Comparison of ENCODE assay signal across 1 cellular context in the genomic region with DNA sequence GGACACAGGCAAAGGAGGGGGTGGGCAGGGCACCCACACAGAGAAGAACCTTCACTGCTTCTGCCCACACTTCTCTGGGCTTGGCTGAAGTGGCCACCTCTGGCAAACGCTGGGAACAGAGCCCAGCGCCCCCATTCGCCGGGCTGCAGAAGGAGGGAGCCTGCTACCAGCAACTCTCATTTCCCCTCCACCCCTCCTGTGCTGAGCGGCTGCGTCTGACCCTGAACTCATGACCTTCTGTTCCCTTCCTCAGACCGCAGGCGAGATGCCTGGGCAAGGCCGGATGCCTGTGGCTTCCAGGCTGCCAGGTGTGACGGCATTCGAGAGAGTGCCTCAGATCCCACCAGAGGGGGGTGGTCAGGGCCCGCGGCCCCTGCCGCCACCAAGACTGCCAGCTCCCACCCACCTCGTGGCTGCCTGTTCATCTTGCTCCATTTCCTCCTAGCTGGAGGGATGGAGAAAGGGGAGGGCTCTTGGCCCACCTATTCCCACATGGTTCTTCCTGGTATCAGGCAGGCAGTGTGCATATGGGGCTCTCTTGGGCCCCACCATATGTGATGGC.
TF ChIP-seq lines count a peak whose summit lies in the region.

No MANE protein-coding gene starts in this region.

TF ChIP-seq in GM12878, 131 proteins besides CTCF, POLR2A, EP300 and RAD21 (continued from another document and continues in another):
- TF ChIP-seq NFYA (IDR thresholded peaks at IDR 0.05; ENCODE audit: borderline replicate concordance, low read depth, low read length) (no peak), SP1 (IDR thresholded peaks at IDR 0.05; ENCODE audit: low read depth, low read length) (peak; percentile 90), ZNF217 (IDR thresholded peaks at IDR 0.05) (peak; percentile 65; the same call in 1 of the 2 replicates), RCOR1 (conservative IDR thresholded peaks at IDR 0.05; ENCODE audit: low read depth, low read length) (no peak), SREBF1 (IDR thresholded peaks at IDR 0.05; ENCODE audit: low read length) (no peak; the same call in 1 of the 2 replicates), NFIC (IDR thresholded peaks at IDR 0.05; ENCODE audit: low read depth, low read length) (no peak), ZNF24 (IDR thresholded peaks at IDR 0.05) (no peak), FOXK2 (IDR thresholded peaks at IDR 0.05) (no peak), HCFC1 (IDR thresholded peaks at IDR 0.05; ENCODE audit: low read length) (no peak), WRNIP1 (IDR thresholded peaks at IDR 0.05; ENCODE audit: borderline replicate concordance, low read depth, low read length) (no peak), NR2C2 (IDR thresholded peaks at IDR 0.05; ENCODE audit: borderline replicate concordance, control insufficient read depth, insufficient read length, low read depth) (no peak), BHLHE40 (IDR thresholded peaks at IDR 0.05; ENCODE audit: borderline replicate concordance in 1 of 2, low read depth in 2 of 2, low read length in 1 of 2) (peak; percentile 85 to 88), RFX5 (IDR thresholded peaks at IDR 0.05; ENCODE audit: low read depth, low read length) (0 out of 2 replicates have a peak, but pooled peaks have one; percentile 8), ETV6 (conservative IDR thresholded peaks at IDR 0.05 in 1 of 2, IDR thresholded peaks at IDR 0.05 in 1 of 2; ENCODE audit: borderline replicate concordance in 1 of 2, low read depth in 1 of 2) (peak in 1 of 2 experiments; percentile 84; a peak in 2 of 4 replicates), RBBP5 (conservative IDR thresholded peaks at IDR 0.05) (no peak), CEBPB (IDR thresholded peaks at IDR 0.05; ENCODE audit: borderline replicate concordance in 1 of 2, low read depth in 2 of 2, low read length in 2 of 2) (no peak), BMI1 (IDR thresholded peaks at IDR 0.05; ENCODE audit: borderline replicate concordance) (0 out of 2 replicates have a peak, but pooled peaks have one; percentile 48), SMAD1 (IDR thresholded peaks at IDR 0.05; ENCODE audit: low read depth, partially characterized antibody) (no peak), IKZF2 (IDR thresholded peaks at IDR 0.05) (peak; percentile 99), SMC3 (IDR thresholded peaks at IDR 0.05; ENCODE audit: borderline replicate concordance, low read length) (peak; percentile 39; the same call in 1 of the 2 replicates), SRF (IDR thresholded peaks at IDR 0.05; ENCODE audit: low read depth in 2 of 2, low read length in 2 of 2) (peak in 1 of 2 experiments; percentile 24; a peak in 1 of 4 replicates), FOS (IDR thresholded peaks at IDR 0.05; ENCODE audit: borderline replicate concordance, extremely low read depth, insufficient read length) (no peak), EED (IDR thresholded peaks at IDR 0.05; ENCODE audit: low read depth) (peak; percentile 96), MEF2B (IDR thresholded peaks at IDR 0.05; ENCODE audit: partially characterized antibody, poor library complexity, severe bottlenecking) (no peak)
- TF ChIP-seq, protein P1, sequence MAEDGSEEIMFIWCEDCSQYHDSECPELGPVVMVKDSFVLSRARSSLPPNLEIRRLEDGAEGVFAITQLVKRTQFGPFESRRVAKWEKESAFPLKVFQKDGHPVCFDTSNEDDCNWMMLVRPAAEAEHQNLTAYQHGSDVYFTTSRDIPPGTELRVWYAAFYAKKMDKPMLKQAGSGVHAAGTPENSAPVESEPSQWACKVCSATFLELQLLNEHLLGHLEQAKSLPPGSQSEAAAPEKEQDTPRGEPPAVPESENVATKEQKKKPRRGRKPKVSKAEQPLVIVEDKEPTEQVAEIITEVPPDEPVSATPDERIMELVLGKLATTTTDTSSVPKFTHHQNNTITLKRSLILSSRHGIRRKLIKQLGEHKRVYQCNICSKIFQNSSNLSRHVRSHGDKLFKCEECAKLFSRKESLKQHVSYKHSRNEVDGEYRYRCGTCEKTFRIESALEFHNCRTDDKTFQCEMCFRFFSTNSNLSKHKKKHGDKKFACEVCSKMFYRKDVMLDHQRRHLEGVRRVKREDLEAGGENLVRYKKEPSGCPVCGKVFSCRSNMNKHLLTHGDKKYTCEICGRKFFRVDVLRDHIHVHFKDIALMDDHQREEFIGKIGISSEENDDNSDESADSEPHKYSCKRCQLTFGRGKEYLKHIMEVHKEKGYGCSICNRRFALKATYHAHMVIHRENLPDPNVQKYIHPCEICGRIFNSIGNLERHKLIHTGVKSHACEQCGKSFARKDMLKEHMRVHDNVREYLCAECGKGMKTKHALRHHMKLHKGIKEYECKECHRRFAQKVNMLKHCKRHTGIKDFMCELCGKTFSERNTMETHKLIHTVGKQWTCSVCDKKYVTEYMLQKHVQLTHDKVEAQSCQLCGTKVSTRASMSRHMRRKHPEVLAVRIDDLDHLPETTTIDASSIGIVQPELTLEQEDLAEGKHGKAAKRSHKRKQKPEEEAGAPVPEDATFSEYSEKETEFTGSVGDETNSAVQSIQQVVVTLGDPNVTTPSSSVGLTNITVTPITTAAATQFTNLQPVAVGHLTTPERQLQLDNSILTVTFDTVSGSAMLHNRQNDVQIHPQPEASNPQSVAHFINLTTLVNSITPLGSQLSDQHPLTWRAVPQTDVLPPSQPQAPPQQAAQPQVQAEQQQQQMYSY (CRISPR knock-in tag; IDR thresholded peaks at IDR 0.05) = no peak
- TF ChIP-seq, protein P2, sequence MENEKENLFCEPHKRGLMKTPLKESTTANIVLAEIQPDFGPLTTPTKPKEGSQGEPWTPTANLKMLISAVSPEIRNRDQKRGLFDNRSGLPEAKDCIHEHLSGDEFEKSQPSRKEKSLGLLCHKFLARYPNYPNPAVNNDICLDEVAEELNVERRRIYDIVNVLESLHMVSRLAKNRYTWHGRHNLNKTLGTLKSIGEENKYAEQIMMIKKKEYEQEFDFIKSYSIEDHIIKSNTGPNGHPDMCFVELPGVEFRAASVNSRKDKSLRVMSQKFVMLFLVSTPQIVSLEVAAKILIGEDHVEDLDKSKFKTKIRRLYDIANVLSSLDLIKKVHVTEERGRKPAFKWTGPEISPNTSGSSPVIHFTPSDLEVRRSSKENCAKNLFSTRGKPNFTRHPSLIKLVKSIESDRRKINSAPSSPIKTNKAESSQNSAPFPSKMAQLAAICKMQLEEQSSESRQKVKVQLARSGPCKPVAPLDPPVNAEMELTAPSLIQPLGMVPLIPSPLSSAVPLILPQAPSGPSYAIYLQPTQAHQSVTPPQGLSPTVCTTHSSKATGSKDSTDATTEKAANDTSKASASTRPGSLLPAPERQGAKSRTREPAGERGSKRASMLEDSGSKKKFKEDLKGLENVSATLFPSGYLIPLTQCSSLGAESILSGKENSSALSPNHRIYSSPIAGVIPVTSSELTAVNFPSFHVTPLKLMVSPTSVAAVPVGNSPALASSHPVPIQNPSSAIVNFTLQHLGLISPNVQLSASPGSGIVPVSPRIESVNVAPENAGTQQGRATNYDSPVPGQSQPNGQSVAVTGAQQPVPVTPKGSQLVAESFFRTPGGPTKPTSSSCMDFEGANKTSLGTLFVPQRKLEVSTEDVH (IDR thresholded peaks at IDR 0.05; ENCODE audit: low read depth, partially characterized antibody) = no peak
- TF ChIP-seq, protein P3, sequence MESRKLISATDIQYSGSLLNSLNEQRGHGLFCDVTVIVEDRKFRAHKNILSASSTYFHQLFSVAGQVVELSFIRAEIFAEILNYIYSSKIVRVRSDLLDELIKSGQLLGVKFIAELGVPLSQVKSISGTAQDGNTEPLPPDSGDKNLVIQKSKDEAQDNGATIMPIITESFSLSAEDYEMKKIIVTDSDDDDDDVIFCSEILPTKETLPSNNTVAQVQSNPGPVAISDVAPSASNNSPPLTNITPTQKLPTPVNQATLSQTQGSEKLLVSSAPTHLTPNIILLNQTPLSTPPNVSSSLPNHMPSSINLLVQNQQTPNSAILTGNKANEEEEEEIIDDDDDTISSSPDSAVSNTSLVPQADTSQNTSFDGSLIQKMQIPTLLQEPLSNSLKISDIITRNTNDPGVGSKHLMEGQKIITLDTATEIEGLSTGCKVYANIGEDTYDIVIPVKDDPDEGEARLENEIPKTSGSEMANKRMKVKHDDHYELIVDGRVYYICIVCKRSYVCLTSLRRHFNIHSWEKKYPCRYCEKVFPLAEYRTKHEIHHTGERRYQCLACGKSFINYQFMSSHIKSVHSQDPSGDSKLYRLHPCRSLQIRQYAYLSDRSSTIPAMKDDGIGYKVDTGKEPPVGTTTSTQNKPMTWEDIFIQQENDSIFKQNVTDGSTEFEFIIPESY (IDR thresholded peaks at IDR 0.05) = no peak
- TF ChIP-seq, protein P4, sequence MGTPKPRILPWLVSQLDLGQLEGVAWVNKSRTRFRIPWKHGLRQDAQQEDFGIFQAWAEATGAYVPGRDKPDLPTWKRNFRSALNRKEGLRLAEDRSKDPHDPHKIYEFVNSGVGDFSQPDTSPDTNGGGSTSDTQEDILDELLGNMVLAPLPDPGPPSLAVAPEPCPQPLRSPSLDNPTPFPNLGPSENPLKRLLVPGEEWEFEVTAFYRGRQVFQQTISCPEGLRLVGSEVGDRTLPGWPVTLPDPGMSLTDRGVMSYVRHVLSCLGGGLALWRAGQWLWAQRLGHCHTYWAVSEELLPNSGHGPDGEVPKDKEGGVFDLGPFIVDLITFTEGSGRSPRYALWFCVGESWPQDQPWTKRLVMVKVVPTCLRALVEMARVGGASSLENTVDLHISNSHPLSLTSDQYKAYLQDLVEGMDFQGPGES (IDR thresholded peaks at IDR 0.05) = no peak
- TF ChIP-seq, protein P5, sequence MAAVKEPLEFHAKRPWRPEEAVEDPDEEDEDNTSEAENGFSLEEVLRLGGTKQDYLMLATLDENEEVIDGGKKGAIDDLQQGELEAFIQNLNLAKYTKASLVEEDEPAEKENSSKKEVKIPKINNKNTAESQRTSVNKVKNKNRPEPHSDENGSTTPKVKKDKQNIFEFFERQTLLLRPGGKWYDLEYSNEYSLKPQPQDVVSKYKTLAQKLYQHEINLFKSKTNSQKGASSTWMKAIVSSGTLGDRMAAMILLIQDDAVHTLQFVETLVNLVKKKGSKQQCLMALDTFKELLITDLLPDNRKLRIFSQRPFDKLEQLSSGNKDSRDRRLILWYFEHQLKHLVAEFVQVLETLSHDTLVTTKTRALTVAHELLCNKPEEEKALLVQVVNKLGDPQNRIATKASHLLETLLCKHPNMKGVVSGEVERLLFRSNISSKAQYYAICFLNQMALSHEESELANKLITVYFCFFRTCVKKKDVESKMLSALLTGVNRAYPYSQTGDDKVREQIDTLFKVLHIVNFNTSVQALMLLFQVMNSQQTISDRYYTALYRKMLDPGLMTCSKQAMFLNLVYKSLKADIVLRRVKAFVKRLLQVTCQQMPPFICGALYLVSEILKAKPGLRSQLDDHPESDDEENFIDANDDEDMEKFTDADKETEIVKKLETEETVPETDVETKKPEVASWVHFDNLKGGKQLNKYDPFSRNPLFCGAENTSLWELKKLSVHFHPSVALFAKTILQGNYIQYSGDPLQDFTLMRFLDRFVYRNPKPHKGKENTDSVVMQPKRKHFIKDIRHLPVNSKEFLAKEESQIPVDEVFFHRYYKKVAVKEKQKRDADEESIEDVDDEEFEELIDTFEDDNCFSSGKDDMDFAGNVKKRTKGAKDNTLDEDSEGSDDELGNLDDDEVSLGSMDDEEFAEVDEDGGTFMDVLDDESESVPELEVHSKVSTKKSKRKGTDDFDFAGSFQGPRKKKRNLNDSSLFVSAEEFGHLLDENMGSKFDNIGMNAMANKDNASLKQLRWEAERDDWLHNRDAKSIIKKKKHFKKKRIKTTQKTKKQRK (IDR thresholded peaks at IDR 0.05; ENCODE audit: low read depth, low read length) = no peak
- TF ChIP-seq, protein P6, sequence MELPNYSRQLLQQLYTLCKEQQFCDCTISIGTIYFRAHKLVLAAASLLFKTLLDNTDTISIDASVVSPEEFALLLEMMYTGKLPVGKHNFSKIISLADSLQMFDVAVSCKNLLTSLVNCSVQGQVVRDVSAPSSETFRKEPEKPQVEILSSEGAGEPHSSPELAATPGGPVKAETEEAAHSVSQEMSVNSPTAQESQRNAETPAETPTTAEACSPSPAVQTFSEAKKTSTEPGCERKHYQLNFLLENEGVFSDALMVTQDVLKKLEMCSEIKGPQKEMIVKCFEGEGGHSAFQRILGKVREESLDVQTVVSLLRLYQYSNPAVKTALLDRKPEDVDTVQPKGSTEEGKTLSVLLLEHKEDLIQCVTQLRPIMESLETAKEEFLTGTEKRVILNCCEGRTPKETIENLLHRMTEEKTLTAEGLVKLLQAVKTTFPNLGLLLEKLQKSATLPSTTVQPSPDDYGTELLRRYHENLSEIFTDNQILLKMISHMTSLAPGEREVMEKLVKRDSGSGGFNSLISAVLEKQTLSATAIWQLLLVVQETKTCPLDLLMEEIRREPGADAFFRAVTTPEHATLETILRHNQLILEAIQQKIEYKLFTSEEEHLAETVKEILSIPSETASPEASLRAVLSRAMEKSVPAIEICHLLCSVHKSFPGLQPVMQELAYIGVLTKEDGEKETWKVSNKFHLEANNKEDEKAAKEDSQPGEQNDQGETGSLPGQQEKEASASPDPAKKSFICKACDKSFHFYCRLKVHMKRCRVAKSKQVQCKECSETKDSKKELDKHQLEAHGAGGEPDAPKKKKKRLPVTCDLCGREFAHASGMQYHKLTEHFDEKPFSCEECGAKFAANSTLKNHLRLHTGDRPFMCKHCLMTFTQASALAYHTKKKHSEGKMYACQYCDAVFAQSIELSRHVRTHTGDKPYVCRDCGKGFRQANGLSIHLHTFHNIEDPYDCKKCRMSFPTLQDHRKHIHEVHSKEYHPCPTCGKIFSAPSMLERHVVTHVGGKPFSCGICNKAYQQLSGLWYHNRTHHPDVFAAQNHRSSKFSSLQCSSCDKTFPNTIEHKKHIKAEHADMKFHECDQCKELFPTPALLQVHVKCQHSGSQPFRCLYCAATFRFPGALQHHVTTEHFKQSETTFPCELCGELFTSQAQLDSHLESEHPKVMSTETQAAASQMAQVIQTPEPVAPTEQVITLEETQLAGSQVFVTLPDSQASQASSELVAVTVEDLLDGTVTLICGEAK (IDR thresholded peaks at IDR 0.05; ENCODE audit: borderline replicate concordance) = no peak
- TF ChIP-seq, protein P7, sequence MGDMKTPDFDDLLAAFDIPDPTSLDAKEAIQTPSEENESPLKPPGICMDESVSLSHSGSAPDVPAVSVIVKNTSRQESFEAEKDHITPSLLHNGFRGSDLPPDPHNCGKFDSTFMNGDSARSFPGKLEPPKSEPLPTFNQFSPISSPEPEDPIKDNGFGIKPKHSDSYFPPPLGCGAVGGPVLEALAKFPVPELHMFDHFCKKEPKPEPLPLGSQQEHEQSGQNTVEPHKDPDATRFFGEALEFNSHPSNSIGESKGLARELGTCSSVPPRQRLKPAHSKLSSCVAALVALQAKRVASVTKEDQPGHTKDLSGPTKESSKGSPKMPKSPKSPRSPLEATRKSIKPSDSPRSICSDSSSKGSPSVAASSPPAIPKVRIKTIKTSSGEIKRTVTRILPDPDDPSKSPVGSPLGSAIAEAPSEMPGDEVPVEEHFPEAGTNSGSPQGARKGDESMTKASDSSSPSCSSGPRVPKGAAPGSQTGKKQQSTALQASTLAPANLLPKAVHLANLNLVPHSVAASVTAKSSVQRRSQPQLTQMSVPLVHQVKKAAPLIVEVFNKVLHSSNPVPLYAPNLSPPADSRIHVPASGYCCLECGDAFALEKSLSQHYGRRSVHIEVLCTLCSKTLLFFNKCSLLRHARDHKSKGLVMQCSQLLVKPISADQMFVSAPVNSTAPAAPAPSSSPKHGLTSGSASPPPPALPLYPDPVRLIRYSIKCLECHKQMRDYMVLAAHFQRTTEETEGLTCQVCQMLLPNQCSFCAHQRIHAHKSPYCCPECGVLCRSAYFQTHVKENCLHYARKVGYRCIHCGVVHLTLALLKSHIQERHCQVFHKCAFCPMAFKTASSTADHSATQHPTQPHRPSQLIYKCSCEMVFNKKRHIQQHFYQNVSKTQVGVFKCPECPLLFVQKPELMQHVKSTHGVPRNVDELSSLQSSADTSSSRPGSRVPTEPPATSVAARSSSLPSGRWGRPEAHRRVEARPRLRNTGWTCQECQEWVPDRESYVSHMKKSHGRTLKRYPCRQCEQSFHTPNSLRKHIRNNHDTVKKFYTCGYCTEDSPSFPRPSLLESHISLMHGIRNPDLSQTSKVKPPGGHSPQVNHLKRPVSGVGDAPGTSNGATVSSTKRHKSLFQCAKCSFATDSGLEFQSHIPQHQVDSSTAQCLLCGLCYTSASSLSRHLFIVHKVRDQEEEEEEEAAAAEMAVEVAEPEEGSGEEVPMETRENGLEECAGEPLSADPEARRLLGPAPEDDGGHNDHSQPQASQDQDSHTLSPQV (IDR thresholded peaks at IDR 0.05) = peak; percentile 21; the same call in 1 of the 2 replicates
